ENCODE assay signal across 8 cellular contexts in genomic region chr11:65611758-65612603, GRCh38. TPM values are rescaled to one million over a fixed set of nuclear protein-coding genes. Genes with fewer than 3 reads are reported as not detected.
DNase-seq lines count a peak whose midpoint lies in the region; ATAC-seq and TF ChIP-seq lines count a peak whose summit lies in the region.

No MANE protein-coding gene starts in this region.

- peak; percentile 26 to 39 for DNase-seq in Kasumi-1 (lab: John Stamatoyannopoulos, UW)
- DNase-seq in coronary artery (ENCODE audit: low spot score), result no peak
- DNase-seq in natural killer cell, result no peak
- no peak for DNase-seq in mucosa of descending colon
- DNase-seq in activated CD8-positive, alpha-beta memory T cell treated with anti-CD3 and anti-CD28 coated beads for 24 hours, result no peak
- no peak for DNase-seq in stimulated activated CD4-positive, alpha-beta T cell treated with anti-CD3 and anti-CD28 coated beads, Interleukin-4, amount 100 ng/mL, for 1 hour
- no peak for DNase-seq in DMS53 treated with DMSO at 0.1 percent for 48 hours (lab: John Stamatoyannopoulos, UW; ENCODE audit: unreplicated experiment)

- H3K27ac Mint-ChIP-seq in natural killer cell, result peak overlapping the region; percentile 96 to 97

- H3K4me1 ChIP-seq in ACC112 (ENCODE audit: control insufficient read depth, insufficient read depth, low read length, unreplicated experiment) (peaks cover 53% of the 10 kb centered on the region), mucosa of descending colon (ENCODE audit: low read depth) (peaks cover 31% of the 10 kb centered on the region)

- no peaks in the 10 kb centered on the region for H3K9me3 Mint-ChIP-seq in natural killer cell

- H2AFZ ChIP-seq in ACC112 (ENCODE audit: low read length, unreplicated experiment), result no peak overlapping the region

- peak overlapping the region; percentile 81 for H3K4me3 ChIP-seq in ACC112 (ENCODE audit: low read depth, low read length)
- H3K4me3 ChIP-seq in coronary artery, result peak overlapping the region; percentile 83
- H3K4me3 ChIP-seq in mucosa of descending colon, result no peak overlapping the region

- peaks cover 43 to 59% of the 10 kb centered on the region in 2 donors for H3K4me1 Mint-ChIP-seq in natural killer cell

- peak overlapping the region; percentile 88 for H3K4me3 Mint-ChIP-seq in natural killer cell

- ATAC-seq in natural killer cell, result no peak
- no peak for ATAC-seq in mucosa of descending colon

- H3K36me3 ChIP-seq in ACC112 (ENCODE audit: insufficient read depth, low read length) (no peaks in the 10 kb centered on the region), mucosa of descending colon (ENCODE audit: low read depth) (peaks cover 9% of the 10 kb centered on the region)

- H3K27ac ChIP-seq in ACC112 (ENCODE audit: low read depth, low read length) (no peak overlapping the region), coronary artery (peak overlapping the region; percentile 16 to 93)

- no peak for TF ChIP-seq CTCF in coronary artery (IDR thresholded peaks at IDR 0.05)
- TF ChIP-seq CTCF in natural killer cell (IDR thresholded peaks at IDR 0.05), result no peak
- no peak for TF ChIP-seq CTCF in mucosa of descending colon (IDR thresholded peaks at IDR 0.05)

- H3K36me3 Mint-ChIP-seq in natural killer cell, result no peaks in the 10 kb centered on the region

- intact Hi-C loops in natural killer cell (cut with micrococcal nuclease), result loop anchor here (5.0 kb wide), 1 partner anchor 390 kb away; the partner anchor contains the start of genes BANF1 and EIF1AD
- intact Hi-C loops in mucosa of descending colon (cut with DNase I, micrococcal nuclease), result no loop called here

- peaks cover 43% of the 10 kb centered on the region for H3K79me2 ChIP-seq in ACC112 (ENCODE audit: control insufficient read depth, insufficient read depth, low read length, unreplicated experiment)

- no peaks in the 10 kb centered on the region for H3K27me3 Mint-ChIP-seq in natural killer cell (ENCODE audit: low read depth in 2 of 2)

- no peaks in the 10 kb centered on the region for H3K9me3 ChIP-seq in mucosa of descending colon

- H3K27me3 ChIP-seq in ACC112 (ENCODE audit: insufficient read depth, low read length), result no peaks in the 10 kb centered on the region

RNA-seq across cellular contexts. Expression of gene MAP3K11, which starts 2.0 kb away (rescaled TPM):
- total RNA-seq in natural killer cell, result 10 to 100 TPM; 85.3 to 94.5 (median 94.0) TPM
- 100 to 1,000 TPM in 1 of 3 donors, 10 to 100 TPM in 2; 81.6 to 109 (median 95.7) TPM for total RNA-seq in mucosa of descending colon

RNA-seq across cellular contexts. Expression of gene PCNX3, which starts 3.6 kb away (rescaled TPM):
- total RNA-seq in natural killer cell, result 100 to 1,000 TPM; 101 to 105 (median 102) TPM
- 10 to 100 TPM; 42.5 to 53.4 (median 47.5) TPM for total RNA-seq in mucosa of descending colon

RNA-seq across cellular contexts. Expression of gene KCNK7, which starts 16.4 kb away (rescaled TPM):
- total RNA-seq in natural killer cell (10 to 100 TPM in 1 of 3 donors, 1 to 10 TPM in 2; 6.3 to 11.2 (median 7.1) TPM), mucosa of descending colon (1 to 10 TPM in 2 of 3 donors, under 1 TPM in 1; 0.49 to 1.7 (median 1.5) TPM)

RNA-seq across cellular contexts. Expression of gene SIPA1, which starts 25.9 kb away (rescaled TPM):
- total RNA-seq in natural killer cell, result 100 to 1,000 TPM; 520 to 776 (median 743) TPM
- total RNA-seq in mucosa of descending colon, result 10 to 100 TPM; 23.2 to 52.5 (median 28.1) TPM

RNA-seq across cellular contexts. Expression of gene EHBP1L1, which starts 36.1 kb away (rescaled TPM):
- total RNA-seq in natural killer cell, result 100 to 1,000 TPM; 129 to 137 (median 135) TPM
- total RNA-seq in mucosa of descending colon, result 100 to 1,000 TPM in 1 of 3 donors, 10 to 100 TPM in 2; 65.8 to 208 (median 65.9) TPM

Comparison
In these comparisons a context has a peak if more than half of its experiments do, and no peak if none do; other contexts are left out.
1. DNase-seq: peak in Kasumi-1 (2 of 2); none in coronary artery (single experiment), natural killer cell (single experiment), mucosa of descending colon (0 of 3), activated CD8-positive, alpha-beta memory T cell treated with anti-CD3 and anti-CD28 coated beads for 24 hours (single experiment), stimulated activated CD4-positive, alpha-beta T cell treated with anti-CD3 and anti-CD28 coated beads, Interleukin-4, amount 100 ng/mL, for 1 hour (single experiment) and DMS53 treated with DMSO at 0.1 percent for 48 hours (single experiment).